In genomic region chr16:1308977-1309885, GRCh38 we compare ENCODE assay signal across 1 cellular context.
TF ChIP-seq lines count a peak whose summit lies in the region.

Gene UBE2I (plus strand): TSS chr16:1309636. CDS start chr16:1314031, 4,395 bp downstream.

TF ChIP-seq in HepG2, 621 proteins besides CTCF, POLR2A, EP300 and RAD21 (continued from another document and continues in another):
- TF ChIP-seq RFXAP (CRISPR knock-in tag; IDR thresholded peaks at IDR 0.05; ENCODE audit: borderline replicate concordance), result peak; percentile 54; the same call in 1 of the 2 replicates
- TF ChIP-seq FLYWCH1 (CRISPR knock-in tag; IDR thresholded peaks at IDR 0.05), result no peak
- TF ChIP-seq EED (CRISPR knock-in tag; IDR thresholded peaks at IDR 0.05), result 0 out of 2 replicates have a peak, but pooled peaks have one; percentile 78
- no peak for TF ChIP-seq TFDP1 (CRISPR knock-in tag; IDR thresholded peaks at IDR 0.05; ENCODE audit: borderline replicate concordance)
- TF ChIP-seq KDM1A (CRISPR knock-in tag; IDR thresholded peaks at IDR 0.05), result no peak
- TF ChIP-seq CHD4 (IDR thresholded peaks at IDR 0.05; ENCODE audit: borderline replicate concordance, low read length), result no peak
- TF ChIP-seq ZNF543 (CRISPR knock-in tag; IDR thresholded peaks at IDR 0.05), result peak; percentile 76; the same call in 1 of the 2 replicates
- peak; percentile 91 for TF ChIP-seq KLF11 (CRISPR knock-in tag; IDR thresholded peaks at IDR 0.05)
- TF ChIP-seq KAT2B (IDR thresholded peaks at IDR 0.05; ENCODE audit: borderline replicate concordance, low read depth, low read length), result no peak
- TF ChIP-seq MZF1 (CRISPR knock-in tag; IDR thresholded peaks at IDR 0.05; ENCODE audit: borderline replicate concordance), result no peak
- TF ChIP-seq YY1 (IDR thresholded peaks at IDR 0.05; ENCODE audit: insufficient read depth, insufficient replicate concordance, low read depth, low read length), result peak; percentile 71
- TF ChIP-seq ZNF644 (CRISPR knock-in tag; IDR thresholded peaks at IDR 0.05; ENCODE audit: low read depth), result no peak
- 0 out of 2 replicates have a peak, but pooled peaks have one; percentile 59 for TF ChIP-seq RNF2 (conservative IDR thresholded peaks at IDR 0.05; ENCODE audit: low read depth)
- no peak for TF ChIP-seq RFX3 (CRISPR knock-in tag; IDR thresholded peaks at IDR 0.05)
- 0 out of 2 replicates have a peak, but pooled peaks have one; percentile 36 for TF ChIP-seq MXD4 (CRISPR knock-in tag; IDR thresholded peaks at IDR 0.05)
- TF ChIP-seq PHF20 (CRISPR knock-in tag; IDR thresholded peaks at IDR 0.05), result peak; percentile 83
- 0 out of 2 replicates have a peak, but pooled peaks have one; percentile 22 for TF ChIP-seq MEIS2 (CRISPR knock-in tag; IDR thresholded peaks at IDR 0.05)
- peak; percentile 87 for TF ChIP-seq TBX2 (CRISPR knock-in tag; IDR thresholded peaks at IDR 0.05; ENCODE audit: borderline replicate concordance)
- no peak for TF ChIP-seq RARG (CRISPR knock-in tag; IDR thresholded peaks at IDR 0.05; ENCODE audit: low read depth)
- no peak for TF ChIP-seq ZNF800 (CRISPR knock-in tag; IDR thresholded peaks at IDR 0.05)
- TF ChIP-seq ZNF430 (CRISPR knock-in tag; IDR thresholded peaks at IDR 0.05), result peak; percentile 98
- TF ChIP-seq NR2F2 (IDR thresholded peaks at IDR 0.05; ENCODE audit: borderline replicate concordance, low read depth), result peak; percentile 27; the same call in 1 of the 2 replicates
- no peak for TF ChIP-seq RFX1 (IDR thresholded peaks at IDR 0.05)
- TF ChIP-seq RORA (CRISPR knock-in tag; IDR thresholded peaks at IDR 0.05), result no peak; the same call in 1 of the 2 replicates
- no peak for TF ChIP-seq ZNF619 (CRISPR knock-in tag; IDR thresholded peaks at IDR 0.05)
- TF ChIP-seq SIX4 (CRISPR knock-in tag; IDR thresholded peaks at IDR 0.05), result no peak
- TF ChIP-seq ZFYVE20 (CRISPR knock-in tag; IDR thresholded peaks at IDR 0.05; ENCODE audit: borderline replicate concordance, low read depth), result no peak
- TF ChIP-seq CC2D1A (CRISPR knock-in tag; IDR thresholded peaks at IDR 0.05), result no peak
- no peak for TF ChIP-seq SOX13 (IDR thresholded peaks at IDR 0.05)
- TF ChIP-seq SOX13 (CRISPR knock-in tag; conservative IDR thresholded peaks at IDR 0.05 in 1 of 2, IDR thresholded peaks at IDR 0.05 in 1 of 2), result no peak; a peak in 1 of 4 replicates
- peak; percentile 63; the same call in 1 of the 2 replicates for TF ChIP-seq RXRA (CRISPR knock-in tag; IDR thresholded peaks at IDR 0.05)
- peak; percentile 90 for TF ChIP-seq KAT8 (CRISPR knock-in tag; IDR thresholded peaks at IDR 0.05)
- TF ChIP-seq SUZ12 (IDR thresholded peaks at IDR 0.05; ENCODE audit: low read depth, low read length), result no peak
- peak; percentile 74; the same call in 1 of the 2 replicates for TF ChIP-seq MYPOP (CRISPR knock-in tag; IDR thresholded peaks at IDR 0.05)
- TF ChIP-seq TIGD3 (CRISPR knock-in tag; IDR thresholded peaks at IDR 0.05; ENCODE audit: borderline replicate concordance), result peak; percentile 84; the same call in 1 of the 2 replicates
- TF ChIP-seq JUND (CRISPR knock-in tag; IDR thresholded peaks at IDR 0.05), result peak; percentile 60; the same call in 1 of the 2 replicates
- 0 out of 2 replicates have a peak, but pooled peaks have one; percentile 35 for TF ChIP-seq ZNF75D (CRISPR knock-in tag; IDR thresholded peaks at IDR 0.05; ENCODE audit: borderline replicate concordance)
- TF ChIP-seq TEAD2 (CRISPR knock-in tag; IDR thresholded peaks at IDR 0.05), result no peak
- peak; percentile 47 for TF ChIP-seq TFE3 (CRISPR knock-in tag; IDR thresholded peaks at IDR 0.05)
- TF ChIP-seq ZNF12 (CRISPR knock-in tag; IDR thresholded peaks at IDR 0.05), result peak; percentile 72; the same call in 1 of the 2 replicates
- no peak for TF ChIP-seq GMEB2 (CRISPR knock-in tag; IDR thresholded peaks at IDR 0.05; ENCODE audit: low read depth)
- no peak; the same call in 1 of the 2 replicates for TF ChIP-seq ZNF609 (CRISPR knock-in tag; IDR thresholded peaks at IDR 0.05; ENCODE audit: borderline replicate concordance)
- peak; percentile 95; the same call in 1 of the 2 replicates for TF ChIP-seq AHR (CRISPR knock-in tag; IDR thresholded peaks at IDR 0.05)
- no peak for TF ChIP-seq SCMH1 (CRISPR knock-in tag; IDR thresholded peaks at IDR 0.05; ENCODE audit: borderline replicate concordance)
- no peak for TF ChIP-seq PRPF4 (IDR thresholded peaks at IDR 0.05; ENCODE audit: low read depth, low read length, poor library complexity, severe bottlenecking)
- TF ChIP-seq ATF7 (IDR thresholded peaks at IDR 0.05), result no peak
- TF ChIP-seq ATF7 (CRISPR knock-in tag; IDR thresholded peaks at IDR 0.05), result peak; percentile 53; the same call in 1 of the 2 replicates
- 0 out of 2 replicates have a peak, but pooled peaks have one; percentile 68 for TF ChIP-seq FOXO4 (CRISPR knock-in tag; conservative IDR thresholded peaks at IDR 0.05)
- peak; percentile 74 for TF ChIP-seq MYC (CRISPR knock-in tag; IDR thresholded peaks at IDR 0.05; ENCODE audit: borderline replicate concordance)
- peak; percentile 97 for TF ChIP-seq PHF8 (CRISPR knock-in tag; IDR thresholded peaks at IDR 0.05)
- no peak for TF ChIP-seq HBP1 (CRISPR knock-in tag; IDR thresholded peaks at IDR 0.05; ENCODE audit: low read depth)
- TF ChIP-seq GATA4 (IDR thresholded peaks at IDR 0.05; ENCODE audit: borderline replicate concordance, low read depth), result no peak
- peak; percentile 64; the same call in 1 of the 2 replicates for TF ChIP-seq ZSCAN25 (CRISPR knock-in tag; IDR thresholded peaks at IDR 0.05)
- peak; percentile 61; the same call in 1 of the 2 replicates for TF ChIP-seq TGIF2 (CRISPR knock-in tag; IDR thresholded peaks at IDR 0.05)
- peak; percentile 78 for TF ChIP-seq ZNF205 (CRISPR knock-in tag; IDR thresholded peaks at IDR 0.05)
- TF ChIP-seq DR1 (CRISPR knock-in tag; IDR thresholded peaks at IDR 0.05), result peak; percentile 97
